In genomic region chr16:20904507-20905079, GRCh38 we compare ENCODE assay signal across 1 cellular context.
TF ChIP-seq lines count a peak whose summit lies in the region.

No MANE protein-coding gene starts in this region.

TF ChIP-seq in K562, 482 proteins besides CTCF, POLR2A, EP300 and RAD21 (continued from another document and continues in another):
- TF ChIP-seq CUX1 (CRISPR knock-in tag; IDR thresholded peaks at IDR 0.05) (peak; percentile 57; the same call in 1 of the 2 replicates), TAL1 (IDR thresholded peaks at IDR 0.05) (peak; percentile 28), REST (CRISPR knock-in tag; IDR thresholded peaks at IDR 0.05; ENCODE audit: low read depth) (no peak), MAFG (tag; conservative IDR thresholded peaks at IDR 0.05) (peak; percentile 34; the same call in 1 of the 2 replicates), ETV5 (CRISPR knock-in tag; IDR thresholded peaks at IDR 0.05; ENCODE audit: low read depth) (peak; percentile 27; the same call in 1 of the 2 replicates), XRCC5 (IDR thresholded peaks at IDR 0.05; ENCODE audit: low read depth, low read length) (no peak), HOXB6 (CRISPR knock-in tag; IDR thresholded peaks at IDR 0.05; ENCODE audit: borderline replicate concordance) (no peak), ZNF551 (CRISPR knock-in tag; IDR thresholded peaks at IDR 0.05) (no peak), TRIM24 (IDR thresholded peaks at IDR 0.05) (no peak), TEAD4 (IDR thresholded peaks at IDR 0.05; ENCODE audit: low read length) (peak; percentile 45; the same call in 1 of the 2 replicates), TEAD4 (CRISPR knock-in tag; IDR thresholded peaks at IDR 0.05; ENCODE audit: borderline replicate concordance) (no peak), GTF2E2 (tag; IDR thresholded peaks at IDR 0.05) (no peak), MNT (conservative IDR thresholded peaks at IDR 0.05) (no peak), OTX1 (CRISPR knock-in tag; IDR thresholded peaks at IDR 0.05) (peak; percentile 88; the same call in 1 of the 2 replicates), ZNF324 (CRISPR knock-in tag; IDR thresholded peaks at IDR 0.05) (no peak), RBM14 (IDR thresholded peaks at IDR 0.05; ENCODE audit: borderline replicate concordance, insufficient read depth, low read depth, low read length) (no peak), ZBTB26 (CRISPR knock-in tag; IDR thresholded peaks at IDR 0.05) (peak; percentile 86; the same call in 1 of the 2 replicates), C11orf30 (IDR thresholded peaks at IDR 0.05; ENCODE audit: low read depth) (peak; percentile 11; the same call in 1 of the 2 replicates), MYC (IDR thresholded peaks at IDR 0.05; ENCODE audit: low read depth, low read length) (peak; percentile 43; the same call in 1 of the 2 replicates), MYC (CRISPR knock-in tag; IDR thresholded peaks at IDR 0.05; ENCODE audit: borderline replicate concordance, low read depth) (no peak), VEZF1 (CRISPR knock-in tag; IDR thresholded peaks at IDR 0.05) (peak; percentile 41; the same call in 1 of the 2 replicates), ZNF609 (CRISPR knock-in tag; IDR thresholded peaks at IDR 0.05; ENCODE audit: borderline replicate concordance) (no peak), KLF6 (CRISPR knock-in tag; IDR thresholded peaks at IDR 0.05; ENCODE audit: borderline replicate concordance) (no peak), CEBPZ (IDR thresholded peaks at IDR 0.05; ENCODE audit: borderline replicate concordance, low read depth, low read length) (no peak), SMARCE1 (IDR thresholded peaks at IDR 0.05) (peak; percentile 89), ELK3 (CRISPR knock-in tag; IDR thresholded peaks at IDR 0.05) (no peak), ZNF41 (CRISPR knock-in tag; conservative IDR thresholded peaks at IDR 0.05) (no peak), FOXA3 (CRISPR knock-in tag; conservative IDR thresholded peaks at IDR 0.05 in 1 of 2, IDR thresholded peaks at IDR 0.05 in 1 of 2) (peak in 1 of 2 experiments; percentile 31; a peak in 1 of 4 replicates), CXXC5 (CRISPR knock-in tag; IDR thresholded peaks at IDR 0.05) (no peak), ARID2 (IDR thresholded peaks at IDR 0.05) (no peak), TFAP4 (CRISPR knock-in tag; IDR thresholded peaks at IDR 0.05; ENCODE audit: borderline replicate concordance) (no peak), RUNX1 (IDR thresholded peaks at IDR 0.05; ENCODE audit: low read depth) (no peak)
